In the genomic region with DNA sequence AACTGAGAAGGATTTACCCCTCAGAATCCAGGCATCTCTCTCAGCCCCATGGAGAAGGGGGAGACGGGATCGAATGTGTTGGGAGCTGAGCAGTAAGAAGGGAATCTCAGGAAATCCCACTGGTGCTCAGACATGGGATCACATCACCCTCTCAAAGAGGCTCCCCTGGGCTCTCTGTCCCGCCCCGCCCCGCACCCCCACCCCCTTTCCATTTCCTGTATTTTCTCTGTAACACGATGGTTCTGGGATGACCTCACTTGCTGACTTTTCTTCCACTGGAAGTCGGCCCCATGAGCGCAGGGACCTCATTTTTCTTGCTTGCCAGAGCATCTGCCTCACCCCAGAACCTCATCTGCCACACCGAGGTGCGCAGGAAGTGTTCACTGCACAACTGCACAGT, we compare ENCODE assay signal across 31 cellular contexts.
DNase-seq lines count a peak whose midpoint lies in the region; ATAC-seq, FAIRE-seq and TF ChIP-seq lines count a peak whose summit lies in the region.
"Had no signal": no experiment of that assay in that cellular context is flagged by ENCODE, and none has a peak within 500 bp of the region (broad histone marks: within the 10 kb centered on the region; RNA-seq: fewer than 3 reads in every experiment).

No MANE protein-coding gene starts in this region.

- no peak overlapping the region for H2BK5ac ChIP-seq in H9 (ENCODE audit: insufficient read length, low read length)

- no peak overlapping the region for H3K4me3 Mint-ChIP-seq in H9
- H3K4me3 Mint-ChIP-seq: HFFc6; natural killer cell treated with Interleukin-12 subunit alpha and Interleukin-12 subunit beta and Interleukin-15 and Interleukin-18, amount 100 ng/mL, for 72 hours; stimulated activated naive B cell treated with anti-CD40 and anti-IgM and Interleukin-4, amounts not matched to agents 10 μg/mL and 1 μg/mL and 100 μg/mL, for 72 hours; T-helper 17 cell; type B pancreatic cell had no signal

- H3K4ac ChIP-seq in H9 (ENCODE audit: low read depth, low read length): no peak overlapping the region

- no peak overlapping the region for H3K56ac ChIP-seq in H9 (ENCODE audit: insufficient read length, low read depth, low read length)

- no peak overlapping the region for H2BK12ac ChIP-seq in H9 (ENCODE audit: insufficient read length, low read depth, low read length)

- H3T11ph ChIP-seq in H9 (ENCODE audit: low read length): no peak overlapping the region

- H3K9me3 ChIP-seq in H9 (ENCODE audit: control insufficient read depth, low read depth, low read length) (no peaks in the 10 kb centered on the region), osteoblast (ENCODE audit: low read depth, low read length) (no peaks in the 10 kb centered on the region), small intestine (ENCODE audit: control insufficient read depth, low read depth) (no peaks in the 10 kb centered on the region)
- H3K9me3 ChIP-seq: BLaER1 treated with 17β-estradiol and CSF1 and Interleukin-3, amounts not matched to agents 10 nM and 100 nM; mucosa of descending colon; SK-N-SH had no signal

- no peak overlapping the region for H3K9ac ChIP-seq in H9 (ENCODE audit: extremely low read depth, insufficient read length, low read length)
- H3K9ac ChIP-seq: SK-N-SH had no signal

- H3K14ac ChIP-seq in H9 (ENCODE audit: insufficient read depth, low read length): no peak overlapping the region

- no peak overlapping the region for H4K91ac ChIP-seq in H9 (ENCODE audit: insufficient read length, low read depth, low read length)

- no peak for FAIRE-seq in small intestine (lab: Jason Lieb, UNC)
- FAIRE-seq: G401.6, TTC549 had no signal

- H2AK5ac ChIP-seq in H9 (ENCODE audit: insufficient read length, low read length): no peak overlapping the region

- H3K79me1 ChIP-seq in H9 (ENCODE audit: insufficient read depth, low read depth, low read length, poor library complexity, severe bottlenecking): no peaks in the 10 kb centered on the region

- H3K4me2 ChIP-seq in H9 (ENCODE audit: insufficient read depth, insufficient read length, low read length) (peak overlapping the region; percentile 11), osteoblast (ENCODE audit: insufficient read depth, low read length) (no peak overlapping the region)
- H3K4me2 ChIP-seq: SK-N-SH had no signal

- H3K23ac ChIP-seq in H9 (ENCODE audit: insufficient read length, low read depth, low read length): no peak overlapping the region

- H3K4me1 ChIP-seq in H9 (ENCODE audit: insufficient read depth, low read length): no peaks in the 10 kb centered on the region; the same call in 1 of the 2 replicates
- H3K4me1 ChIP-seq in osteoblast (ENCODE audit: insufficient read depth, low read length): no peaks in the 10 kb centered on the region
- H3K4me1 ChIP-seq in small intestine (ENCODE audit: control insufficient read depth in 2 of 2, insufficient read depth in 1 of 2, low read depth in 1 of 2, low read length in 1 of 2): no peaks in the 10 kb centered on the region

- no peak overlapping the region for H2BK20ac ChIP-seq in H9 (ENCODE audit: low read depth, low read length, poor library complexity, severe bottlenecking)

- H4K20me1 ChIP-seq in H9 (ENCODE audit: control insufficient read depth, insufficient read depth, insufficient read length) (no peaks in the 10 kb centered on the region), osteoblast (ENCODE audit: insufficient read depth, low read length) (no peaks in the 10 kb centered on the region)
- H4K20me1 ChIP-seq: BLaER1 treated with 17β-estradiol and CSF1 and Interleukin-3, amounts not matched to agents 10 nM and 100 nM had no signal

- H3K27me3 ChIP-seq in H9 (ENCODE audit: insufficient read depth, low read length) (no peaks in the 10 kb centered on the region), osteoblast (ENCODE audit: insufficient read depth, low read length) (peaks cover 10% of the 10 kb centered on the region), small intestine (ENCODE audit: control insufficient read depth in 2 of 2, insufficient read depth in 2 of 2, low read length in 2 of 2) (no peaks in the 10 kb centered on the region)
- H3K27me3 ChIP-seq: BLaER1 treated with 17β-estradiol and CSF1 and Interleukin-3, amounts not matched to agents 10 nM and 100 nM had no signal

- H3K23me2 ChIP-seq in H9 (ENCODE audit: insufficient read length, low read depth, low read length, poor library complexity, severe bottlenecking): no peaks in the 10 kb centered on the region

- no peak overlapping the region for H4K5ac ChIP-seq in H9 (ENCODE audit: insufficient read length, low read depth, low read length)

- no peaks in the 10 kb centered on the region for H3K9me3 Mint-ChIP-seq in H9
- H3K9me3 Mint-ChIP-seq: HFFc6; natural killer cell treated with Interleukin-12 subunit alpha and Interleukin-12 subunit beta and Interleukin-15 and Interleukin-18, amount 100 ng/mL, for 72 hours; stimulated activated naive B cell treated with anti-CD40 and anti-IgM and Interleukin-4, amounts not matched to agents 10 μg/mL and 1 μg/mL and 100 μg/mL, for 72 hours; type B pancreatic cell had no signal

- H3K27ac Mint-ChIP-seq in H9: no peak overlapping the region
- H3K27ac Mint-ChIP-seq: HFFc6; natural killer cell treated with Interleukin-12 subunit alpha and Interleukin-12 subunit beta and Interleukin-15 and Interleukin-18, amount 100 ng/mL, for 72 hours; stimulated activated naive B cell treated with anti-CD40 and anti-IgM and Interleukin-4, amounts not matched to agents 10 μg/mL and 1 μg/mL and 100 μg/mL, for 72 hours; T-helper 17 cell; type B pancreatic cell had no signal

- TF ChIP-seq CTCF in H9 (conservative IDR thresholded peaks at IDR 0.05) (no peak), osteoblast (IDR thresholded peaks at IDR 0.05; ENCODE audit: extremely low read depth, low read depth, low read length) (no peak)

- H3K4me3 ChIP-seq in osteoblast (ENCODE audit: insufficient read depth, low read length) (no peak overlapping the region), small intestine (ENCODE audit: low read depth in 1 of 2, low read length in 2 of 2) (no peak overlapping the region)
- H3K4me3 ChIP-seq: BLaER1 treated with 17β-estradiol and CSF1 and Interleukin-3, amounts not matched to agents 10 nM and 100 nM; mucosa of descending colon had no signal

- H3K36me3 ChIP-seq in osteoblast (ENCODE audit: insufficient read depth, low read length) (no peaks in the 10 kb centered on the region), small intestine (ENCODE audit: control insufficient read depth in 2 of 2, insufficient read depth in 2 of 2, low read length in 2 of 2) (no peaks in the 10 kb centered on the region)
- H3K36me3 ChIP-seq: BLaER1 treated with 17β-estradiol and CSF1 and Interleukin-3, amounts not matched to agents 10 nM and 100 nM had no signal

- H3K4me1 Mint-ChIP-seq in H9: peaks cover 10 to 17% of the 10 kb centered on the region in 2 experiments
- H3K4me1 Mint-ChIP-seq: stimulated activated naive B cell treated with anti-CD40 and anti-IgM and Interleukin-4, amounts not matched to agents 10 μg/mL and 1 μg/mL and 100 μg/mL, for 72 hours had no signal

- WGBS in H9 (ENCODE audit: extremely low coverage, insufficient read length, low lambda C conversion rate): no CpG with 5 or more reads among the region's 10 CpGs
- 37 to 53% (median 52%) methylated on average over 10 of the region's 10 CpGs for WGBS in small intestine, 3 donors

- H3K27ac ChIP-seq in H9 (ENCODE audit: insufficient read length, low read depth, low read length) (no peak overlapping the region), osteoblast (ENCODE audit: low read depth, low read length) (no peak overlapping the region), small intestine (ENCODE audit: low read depth in 1 of 2, low read length in 1 of 2) (no peak overlapping the region)
- H3K27ac ChIP-seq: BLaER1 treated with 17β-estradiol and CSF1 and Interleukin-3, amounts not matched to agents 10 nM and 100 nM had no signal

- H4K8ac ChIP-seq in H9 (replicated peaks; ENCODE audit: insufficient read length, low read depth, low read length): no peak overlapping the region

- H2AFZ ChIP-seq in H9 (ENCODE audit: low read length) (no peak overlapping the region), osteoblast (ENCODE audit: low read length) (no peak overlapping the region)

- peaks cover 28% of the 10 kb centered on the region for H3K27me3 Mint-ChIP-seq in H9 (ENCODE audit: low read depth)

- H3K79me2 ChIP-seq in H9 (ENCODE audit: insufficient read depth, low read length) (no peaks in the 10 kb centered on the region), osteoblast (ENCODE audit: insufficient read depth, low read length) (no peaks in the 10 kb centered on the region)

- no peaks in the 10 kb centered on the region; a peak in 1 of 7 replicates for H3K36me3 Mint-ChIP-seq in H9 (ENCODE audit: insufficient read depth in 1 of 3, low read depth in 3 of 3)
- H3K36me3 Mint-ChIP-seq: natural killer cell treated with Interleukin-12 subunit alpha and Interleukin-12 subunit beta and Interleukin-15 and Interleukin-18, amount 100 ng/mL, for 72 hours; stimulated activated naive B cell treated with anti-CD40 and anti-IgM and Interleukin-4, amounts not matched to agents 10 μg/mL and 1 μg/mL and 100 μg/mL, for 72 hours; type B pancreatic cell had no signal

- ATAC-seq in stimulated activated naive CD8-positive, alpha-beta T cell treated with anti-CD3 and anti-CD28 coated beads, Interleukin-15, Interleukin-2, amounts not matched to agents 100 U/mL and 50 U/mL, for 24 hours: no peak
- ATAC-seq: activated CD4-positive, CD25-positive, alpha-beta regulatory T cell treated with anti-CD3 and anti-CD28 coated beads, Interleukin-2, amount 50 U/mL, for 24 hours; mucosa of descending colon; natural killer cell treated with Interleukin-12 subunit alpha and Interleukin-12 subunit beta and Interleukin-15 and Interleukin-18, amount 100 ng/mL, for 72 hours; stimulated activated naive B cell treated with anti-CD40 and anti-IgM and Interleukin-4, amounts not matched to agents 10 μg/mL and 1 μg/mL and 100 μg/mL, for 72 hours; T-helper 17 cell had no signal

- no peak overlapping the region for H3K18ac ChIP-seq in H9 (ENCODE audit: insufficient read length, low read depth, low read length)

- DNase-seq in EH (ENCODE audit: low read depth) (peak; percentile 38), H9 (no peak), ecto neural progenitor cell (ENCODE audit: low spot score) (peak; percentile 38), osteoblast (ENCODE audit: insufficient read length, low spot score, missing footprints) (peak; percentile 79), cerebellar cortex (ENCODE audit: low spot score) (no peak), small intestine (no peak), NCI-H2227 (lab: John Stamatoyannopoulos, UW; ENCODE audit: unreplicated experiment) (no peak)
- no peak for DNase-seq in stimulated activated naive CD8-positive, alpha-beta T cell treated with anti-CD3 and anti-CD28 coated beads, Interleukin-15, Interleukin-2, amounts not matched to agents 100 U/mL and 50 U/mL, for 24 hours
- DNase-seq: activated CD4-positive, alpha-beta T cell treated with anti-CD3 and anti-CD28 coated beads, Interleukin-2, amount 50 U/mL, for 4 hours; activated naive CD4-positive, alpha-beta T cell treated with anti-CD3 and anti-CD28 coated beads, Interleukin-2, amount 50 U/mL, for 16 hours; activated T-cell treated with anti-CD3 and anti-CD28 coated beads, Interleukin-2, amount 50 U/mL, for 48 hours; amygdala; DMS153; erythroblast; HFFc6; KG1; mucosa of descending colon; NCI-H1105 treated with DMSO at 0.1 percent for 48 hours; NCI-H187 treated with DMSO at 0.1 percent for 48 hours; NCI-H524 treated with DMSO at 0.1 percent for 48 hours; occipital lobe; OCI-M1; SK-N-SH; stimulated activated naive B cell treated with anti-CD40 and anti-IgM and Interleukin-4, amounts not matched to agents 10 μg/mL and 1 μg/mL and 100 μg/mL, for 72 hours; T-helper 17 cell had no signal

- no peak overlapping the region for H2BK15ac ChIP-seq in H9 (ENCODE audit: low read depth, low read length)

- no peak overlapping the region for H2BK120ac ChIP-seq in H9 (ENCODE audit: low read depth, low read length, poor library complexity, severe bottlenecking)

Comparison
In these comparisons a context has a peak if more than half of its experiments do, and no peak if none do; other contexts are left out.
1. DNase-seq: peak in EH (single experiment), ecto neural progenitor cell (single experiment) and osteoblast (single experiment); none in H9 (single experiment), cerebellar cortex (single experiment), stimulated activated naive CD8-positive, alpha-beta T cell treated with anti-CD3 and anti-CD28 coated beads, Interleukin-15, Interleukin-2, amounts not matched to agents 100 U/mL and 50 U/mL, for 24 hours (single experiment), small intestine (single experiment) and NCI-H2227 (single experiment).